In the genomic region with DNA sequence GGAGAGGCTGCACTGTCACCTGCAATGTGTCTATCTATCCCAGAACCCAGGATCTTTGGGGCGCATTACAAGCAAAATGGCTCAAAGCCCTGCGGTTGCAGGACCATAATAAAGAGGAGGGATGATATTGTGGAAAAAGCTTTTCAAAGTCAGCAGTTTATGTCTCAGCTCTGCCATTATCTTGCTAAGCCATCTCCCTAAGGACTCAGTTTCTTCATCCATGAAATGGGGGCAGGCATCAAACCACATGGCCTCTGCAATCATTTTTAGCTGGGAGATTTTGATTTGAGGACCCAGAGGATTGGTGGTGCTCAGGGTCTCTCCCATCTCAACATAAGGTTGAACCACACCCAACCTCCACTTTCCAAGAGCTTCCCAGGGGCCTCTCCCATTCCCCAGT, we compare ENCODE assay signal across 2 cellular contexts.
A peak's percentile ranks its signal among the peaks of the same experiment; 100 is the strongest.
TF ChIP-seq lines count a peak whose summit lies in the region.

No MANE protein-coding gene starts in this region.

TF ChIP-seq in A549, 52 proteins besides CTCF, POLR2A, EP300 and RAD21:
- TF ChIP-seq RCOR1 (IDR thresholded peaks at IDR 0.05; ENCODE audit: low read depth, low read length), result no peak
- TF ChIP-seq, protein P1, sequence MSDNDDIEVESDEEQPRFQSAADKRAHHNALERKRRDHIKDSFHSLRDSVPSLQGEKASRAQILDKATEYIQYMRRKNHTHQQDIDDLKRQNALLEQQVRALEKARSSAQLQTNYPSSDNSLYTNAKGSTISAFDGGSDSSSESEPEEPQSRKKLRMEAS (IDR thresholded peaks at IDR 0.05), result no peak
- TF ChIP-seq, protein P2, sequence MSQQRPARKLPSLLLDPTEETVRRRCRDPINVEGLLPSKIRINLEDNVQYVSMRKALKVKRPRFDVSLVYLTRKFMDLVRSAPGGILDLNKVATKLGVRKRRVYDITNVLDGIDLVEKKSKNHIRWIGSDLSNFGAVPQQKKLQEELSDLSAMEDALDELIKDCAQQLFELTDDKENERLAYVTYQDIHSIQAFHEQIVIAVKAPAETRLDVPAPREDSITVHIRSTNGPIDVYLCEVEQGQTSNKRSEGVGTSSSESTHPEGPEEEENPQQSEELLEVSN (IDR thresholded peaks at IDR 0.05; ENCODE audit: borderline replicate concordance, low read depth), result no peak
- no peak for TF ChIP-seq BHLHE40 (IDR thresholded peaks at IDR 0.05; ENCODE audit: low read depth, low read length)
- no peak for TF ChIP-seq NFE2L2 (conservative IDR thresholded peaks at IDR 0.05; ENCODE audit: low read length)
- TF ChIP-seq HOXA7 (CRISPR knock-in tag; IDR thresholded peaks at IDR 0.05), result no peak
- TF ChIP-seq TP53 (CRISPR knock-in tag; IDR thresholded peaks at IDR 0.05), result no peak
- no peak for TF ChIP-seq HOXB5 (CRISPR knock-in tag; IDR thresholded peaks at IDR 0.05)
- no peak for TF ChIP-seq CBX8 (IDR thresholded peaks at IDR 0.05)
- no peak for TF ChIP-seq CHD2 (IDR thresholded peaks at IDR 0.05; ENCODE audit: low read length, partially characterized antibody)
- TF ChIP-seq, protein P3, sequence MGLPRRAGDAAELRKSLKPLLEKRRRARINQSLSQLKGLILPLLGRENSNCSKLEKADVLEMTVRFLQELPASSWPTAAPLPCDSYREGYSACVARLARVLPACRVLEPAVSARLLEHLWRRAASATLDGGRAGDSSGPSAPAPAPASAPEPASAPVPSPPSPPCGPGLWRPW (IDR thresholded peaks at IDR 0.05), result no peak
- no peak for TF ChIP-seq NPAS2 (CRISPR knock-in tag; IDR thresholded peaks at IDR 0.05; ENCODE audit: borderline replicate concordance)
- no peak for TF ChIP-seq RARB (CRISPR knock-in tag; IDR thresholded peaks at IDR 0.05)
- TF ChIP-seq ZSCAN20 (CRISPR knock-in tag; IDR thresholded peaks at IDR 0.05), result no peak
- no peak for TF ChIP-seq FOSL2 (IDR thresholded peaks at IDR 0.05)
- no peak for TF ChIP-seq FOSL2 (CRISPR knock-in tag; IDR thresholded peaks at IDR 0.05)
- TF ChIP-seq, protein P4, sequence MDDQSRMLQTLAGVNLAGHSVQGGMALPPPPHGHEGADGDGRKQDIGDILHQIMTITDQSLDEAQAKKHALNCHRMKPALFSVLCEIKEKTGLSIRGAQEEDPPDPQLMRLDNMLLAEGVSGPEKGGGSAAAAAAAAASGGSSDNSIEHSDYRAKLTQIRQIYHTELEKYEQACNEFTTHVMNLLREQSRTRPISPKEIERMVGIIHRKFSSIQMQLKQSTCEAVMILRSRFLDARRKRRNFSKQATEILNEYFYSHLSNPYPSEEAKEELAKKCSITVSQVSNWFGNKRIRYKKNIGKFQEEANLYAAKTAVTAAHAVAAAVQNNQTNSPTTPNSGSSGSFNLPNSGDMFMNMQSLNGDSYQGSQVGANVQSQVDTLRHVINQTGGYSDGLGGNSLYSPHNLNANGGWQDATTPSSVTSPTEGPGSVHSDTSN (IDR thresholded peaks at IDR 0.05), result no peak
- TF ChIP-seq, protein P5, sequence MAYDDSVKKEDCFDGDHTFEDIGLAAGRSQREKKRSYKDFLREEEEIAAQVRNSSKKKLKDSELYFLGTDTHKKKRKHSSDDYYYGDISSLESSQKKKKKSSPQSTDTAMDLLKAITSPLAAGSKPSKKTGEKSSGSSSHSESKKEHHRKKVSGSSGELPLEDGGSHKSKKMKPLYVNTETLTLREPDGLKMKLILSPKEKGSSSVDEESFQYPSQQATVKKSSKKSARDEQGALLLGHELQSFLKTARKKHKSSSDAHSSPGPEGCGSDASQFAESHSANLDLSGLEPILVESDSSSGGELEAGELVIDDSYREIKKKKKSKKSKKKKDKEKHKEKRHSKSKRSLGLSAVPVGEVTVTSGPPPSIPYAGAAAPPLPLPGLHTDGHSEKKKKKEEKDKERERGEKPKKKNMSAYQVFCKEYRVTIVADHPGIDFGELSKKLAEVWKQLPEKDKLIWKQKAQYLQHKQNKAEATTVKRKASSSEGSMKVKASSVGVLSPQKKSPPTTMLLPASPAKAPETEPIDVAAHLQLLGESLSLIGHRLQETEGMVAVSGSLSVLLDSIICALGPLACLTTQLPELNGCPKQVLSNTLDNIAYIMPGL (CRISPR knock-in tag; IDR thresholded peaks at IDR 0.05; ENCODE audit: borderline replicate concordance), result no peak
- TF ChIP-seq TFCP2L1 (CRISPR knock-in tag; IDR thresholded peaks at IDR 0.05), result no peak
- no peak for TF ChIP-seq EHF (CRISPR knock-in tag; IDR thresholded peaks at IDR 0.05)
- TF ChIP-seq, protein P6, sequence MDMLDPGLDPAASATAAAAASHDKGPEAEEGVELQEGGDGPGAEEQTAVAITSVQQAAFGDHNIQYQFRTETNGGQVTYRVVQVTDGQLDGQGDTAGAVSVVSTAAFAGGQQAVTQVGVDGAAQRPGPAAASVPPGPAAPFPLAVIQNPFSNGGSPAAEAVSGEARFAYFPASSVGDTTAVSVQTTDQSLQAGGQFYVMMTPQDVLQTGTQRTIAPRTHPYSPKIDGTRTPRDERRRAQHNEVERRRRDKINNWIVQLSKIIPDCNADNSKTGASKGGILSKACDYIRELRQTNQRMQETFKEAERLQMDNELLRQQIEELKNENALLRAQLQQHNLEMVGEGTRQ (IDR thresholded peaks at IDR 0.05), result no peak

TF ChIP-seq in H1, 55 proteins besides CTCF, POLR2A, EP300 and RAD21:
- TF ChIP-seq TCF12 (IDR thresholded peaks at IDR 0.05; ENCODE audit: low read depth, low read length), result no peak
- TF ChIP-seq KDM1A (IDR thresholded peaks at IDR 0.05; ENCODE audit: borderline replicate concordance, low read length), result peak; percentile 77; the same call in 1 of the 2 replicates
